Comparison of ENCODE assay signal across 23 cellular contexts in the genomic region with DNA sequence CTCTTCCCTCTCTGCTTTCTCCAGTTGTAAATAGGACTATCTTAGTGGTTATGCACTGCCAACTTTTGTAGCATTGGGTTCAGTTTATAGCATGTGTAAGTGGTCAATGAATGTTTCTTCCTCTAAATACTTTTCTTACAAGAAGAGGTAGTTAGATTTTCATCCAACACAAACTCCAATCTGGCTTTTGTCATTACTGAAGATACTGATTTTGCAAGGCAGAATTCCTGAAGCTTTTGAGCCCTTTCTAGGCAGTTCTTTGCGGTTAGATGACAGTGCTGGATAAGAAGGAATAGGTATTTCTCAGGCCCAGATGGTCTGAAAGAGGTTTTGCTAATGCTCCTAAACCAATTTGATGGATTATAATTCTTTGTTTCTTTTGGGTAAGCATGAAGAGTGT.
"Had no signal": no experiment of that assay in that cellular context is flagged by ENCODE, and none has a peak within 500 bp of the region (broad histone marks: within the 10 kb centered on the region; RNA-seq: fewer than 3 reads in every experiment).

No MANE protein-coding gene starts in this region.

- H3K9me3 ChIP-seq: body of pancreas, esophagus squamous epithelium, thoracic aorta, upper lobe of left lung had no signal

- H3K4me3 ChIP-seq: body of pancreas, dorsolateral prefrontal cortex, esophagus squamous epithelium, lower lobe of right lung, thoracic aorta, upper lobe of left lung had no signal

- H3K36me3 ChIP-seq: esophagus squamous epithelium, lower lobe of right lung, thoracic aorta, upper lobe of left lung, WERI-Rb-1 had no signal

- H3K4me1 Mint-ChIP-seq: activated naive CD8-positive, alpha-beta T cell treated with anti-CD3 and anti-CD28 coated beads for 36 hours; naive B cell had no signal

- H3K4me1 ChIP-seq: foreskin keratinocyte had no signal

- H3K4me3 Mint-ChIP-seq: activated naive CD8-positive, alpha-beta T cell treated with anti-CD3 and anti-CD28 coated beads for 36 hours; activated T-cell treated with anti-CD3 and anti-CD28 coated beads, Interleukin-2, amount 50 U/mL, for 4 hours; effector memory CD8-positive, alpha-beta T cell; naive B cell; neural crest cell had no signal

- H3K27me3 Mint-ChIP-seq: activated naive CD8-positive, alpha-beta T cell treated with anti-CD3 and anti-CD28 coated beads for 36 hours; effector memory CD8-positive, alpha-beta T cell had no signal

- H3K9me3 Mint-ChIP-seq: activated T-cell treated with anti-CD3 and anti-CD28 coated beads, Interleukin-2, amount 50 U/mL, for 4 hours had no signal

- H3K27ac ChIP-seq: body of pancreas, dorsolateral prefrontal cortex, esophagus squamous epithelium, foreskin keratinocyte, lower lobe of right lung, thoracic aorta, upper lobe of left lung, WERI-Rb-1 had no signal

- H3K36me3 Mint-ChIP-seq: activated naive CD8-positive, alpha-beta T cell treated with anti-CD3 and anti-CD28 coated beads for 36 hours; naive B cell had no signal

- H3K27ac Mint-ChIP-seq: activated naive CD8-positive, alpha-beta T cell treated with anti-CD3 and anti-CD28 coated beads for 36 hours; effector memory CD8-positive, alpha-beta T cell; naive B cell had no signal

- DNase-seq: activated CD4-positive, CD25-positive, alpha-beta regulatory T cell treated with anti-CD3 and anti-CD28 coated beads, Interleukin-2, amount 50 U/mL, for 72 hours; activated CD8-positive, alpha-beta memory T cell treated with anti-CD3 and anti-CD28 coated beads for 24 hours; activated CD8-positive, alpha-beta memory T cell treated with anti-CD3 and anti-CD28 coated beads, Interleukin-2, amount 50 U/mL, for 48 hours; activated naive CD4-positive, alpha-beta T cell treated with Interleukin-2 at 50 U/mL for 16 hours; activated naive CD8-positive, alpha-beta T cell treated with anti-CD3 and anti-CD28 coated beads for 36 hours; activated T-cell treated with anti-CD3 and anti-CD28 coated beads, Interleukin-2, amount 50 U/mL, for 4 hours; body of pancreas; dorsolateral prefrontal cortex; effector memory CD8-positive, alpha-beta T cell; esophagus squamous epithelium; foreskin keratinocyte; lower lobe of right lung; naive B cell; occipital lobe; posterior cingulate gyrus; small intestine; stimulated activated CD4-positive, alpha-beta T cell treated with anti-CD3 and anti-CD28 coated beads, Interleukin-2, amount 100 ng/mL, for 48 hours; stimulated activated naive CD4-positive, alpha-beta T cell; T-helper 1 cell; upper lobe of left lung; WERI-Rb-1 had no signal

- H3K27me3 ChIP-seq: body of pancreas, dorsolateral prefrontal cortex, esophagus squamous epithelium, foreskin keratinocyte, upper lobe of left lung had no signal
